ENCODE assay signal across 26 cellular contexts in genomic region chr17:78539771-78540170, GRCh38. TPM values are rescaled to one million over a fixed set of nuclear protein-coding genes. Genes with fewer than 3 reads are reported as not detected.
A peak's percentile ranks its signal among the peaks of the same experiment; 100 is the strongest.
DNase-seq lines count a peak whose midpoint lies in the region; ATAC-seq, FAIRE-seq and TF ChIP-seq lines count a peak whose summit lies in the region.
"Had no signal": no experiment of that assay in that cellular context is flagged by ENCODE, and none has a peak within 500 bp of the region (broad histone marks: within the 10 kb centered on the region; RNA-seq: fewer than 3 reads in every experiment).

No MANE protein-coding gene starts in this region.

- no peak overlapping the region for H3K18ac ChIP-seq in trophoblast cell (ENCODE audit: low read length)

- no peak overlapping the region for H2AK5ac ChIP-seq in trophoblast cell (ENCODE audit: low read length)

- no peak overlapping the region for H2AFZ ChIP-seq in trophoblast cell (ENCODE audit: insufficient read depth, low read length, poor library complexity)
- H2AFZ ChIP-seq: GM23338 had no signal

- H3K4me1 Mint-ChIP-seq in chondrocyte (ENCODE audit: low read depth) = peaks cover 20% of the 10 kb centered on the region
- peaks cover 18% of the 10 kb centered on the region for H3K4me1 Mint-ChIP-seq in stimulated activated effector memory CD8-positive, alpha-beta T cell treated with anti-CD3 and anti-CD28 coated beads, Interleukin-12 subunit alpha, Interleukin-12 subunit beta, amount 100 ng/mL, for 72 hours
- H3K4me1 Mint-ChIP-seq: GM23338 had no signal

- no peak overlapping the region for H3K4me2 ChIP-seq in trophoblast cell (ENCODE audit: low read length)
- H3K4me2 ChIP-seq: GM23338 had no signal

- H4K12ac ChIP-seq in trophoblast cell (ENCODE audit: low read depth, low read length) = no peak overlapping the region

- H3K79me1 ChIP-seq in trophoblast cell (ENCODE audit: low read length) = no peaks in the 10 kb centered on the region

- TF ChIP-seq CTCF in chondrocyte (IDR thresholded peaks at IDR 0.05) (no peak), kidney (IDR thresholded peaks at IDR 0.05; ENCODE audit: borderline replicate concordance, extremely low read depth, insufficient read depth) (no peak)

- WGBS in trophoblast cell (ENCODE audit: extremely low coverage, insufficient coverage, insufficient read length) = no CpG with 5 or more reads among the region's 12 CpGs

- H3K9ac ChIP-seq in kidney (ENCODE audit: low read length in 2 of 2) = no peak overlapping the region
- no peak overlapping the region for H3K9ac ChIP-seq in trophoblast cell (ENCODE audit: low read length)

- ATAC-seq in stimulated activated effector memory CD8-positive, alpha-beta T cell treated with anti-CD3 and anti-CD28 coated beads, Interleukin-12 subunit alpha, Interleukin-12 subunit beta, amount 100 ng/mL, for 72 hours = no peak
- no peak for ATAC-seq in left colon
- ATAC-seq: GM23338, HCT116 had no signal

- no peaks in the 10 kb centered on the region for H3K27me3 Mint-ChIP-seq in chondrocyte (ENCODE audit: low read depth)

- no peaks in the 10 kb centered on the region for H3K9me3 Mint-ChIP-seq in chondrocyte (ENCODE audit: low read depth)
- H3K9me3 Mint-ChIP-seq in stimulated activated effector memory CD8-positive, alpha-beta T cell treated with anti-CD3 and anti-CD28 coated beads, Interleukin-12 subunit alpha, Interleukin-12 subunit beta, amount 100 ng/mL, for 72 hours = no peaks in the 10 kb centered on the region
- H3K9me3 Mint-ChIP-seq: CD8-positive, alpha-beta memory T cell; GM23338; HFFc6 had no signal

- no peak overlapping the region for H3K14ac ChIP-seq in trophoblast cell (ENCODE audit: low read length)

- no peak overlapping the region for H4K91ac ChIP-seq in trophoblast cell (ENCODE audit: low read depth, low read length)

- no peak for FAIRE-seq in kidney (lab: Jason Lieb, UNC)
- FAIRE-seq: A204.1, D721Med, G401.6, GM12891, GM19239, H54 had no signal

- H4K8ac ChIP-seq in trophoblast cell (ENCODE audit: low read depth, low read length) = no peak overlapping the region

- H3K4me1 ChIP-seq in kidney (ENCODE audit: control insufficient read depth in 1 of 2, insufficient read depth in 1 of 2, low read depth in 1 of 2, low read length in 2 of 2) (no peaks in the 10 kb centered on the region), trophoblast cell (ENCODE audit: control insufficient read depth in 1 of 2, insufficient read depth in 2 of 2, low read length in 2 of 2) (no peaks in the 10 kb centered on the region)
- H3K4me1 ChIP-seq: BE2C had no signal

- H3K23ac ChIP-seq in trophoblast cell (ENCODE audit: low read length) = no peak overlapping the region

- H3K4ac ChIP-seq in trophoblast cell (ENCODE audit: low read depth, low read length) = no peak overlapping the region

- no peak overlapping the region for H3K27ac Mint-ChIP-seq in chondrocyte (ENCODE audit: unreplicated experiment)
- H3K27ac Mint-ChIP-seq in stimulated activated effector memory CD8-positive, alpha-beta T cell treated with anti-CD3 and anti-CD28 coated beads, Interleukin-12 subunit alpha, Interleukin-12 subunit beta, amount 100 ng/mL, for 72 hours = peak overlapping the region; percentile 52
- H3K27ac Mint-ChIP-seq: CD4-positive, CD25-positive, alpha-beta regulatory T cell; GM23338; HFFc6 had no signal

- DNase-seq in chondrocyte (ENCODE audit: low spot score) (peak; percentile 64), kidney (peak; percentile 32), trophoblast cell (no peak), globus pallidus (ENCODE audit: low spot score) (no peak), H7 (no peak), left colon (no peak), cortex of kidney (lab: John Stamatoyannopoulos, UW) (no peak)
- DNase-seq in stimulated activated effector memory CD8-positive, alpha-beta T cell treated with anti-CD3 and anti-CD28 coated beads, Interleukin-12 subunit alpha, Interleukin-12 subunit beta, amount 100 ng/mL, for 72 hours (ENCODE audit: low spot score in 2 of 2) = no peak
- DNase-seq: ACHN; BE2C; C1 segment of cervical spinal cord; CD4-positive, CD25-positive, alpha-beta regulatory T cell; CD8-positive, alpha-beta memory T cell; COR-L47; HFFc6; IMR-90 had no signal

- H3K9me3 ChIP-seq in kidney (ENCODE audit: control insufficient read depth in 1 of 2, low read length in 2 of 2) (no peaks in the 10 kb centered on the region), trophoblast cell (ENCODE audit: insufficient read depth, low read depth, low read length) (peaks cover 2% of the 10 kb centered on the region)
- H3K9me3 ChIP-seq: BE2C had no signal

- H2BK120ac ChIP-seq in trophoblast cell (ENCODE audit: insufficient read depth, low read length, poor library complexity) = no peak overlapping the region

- H3K4me3 Mint-ChIP-seq in chondrocyte (ENCODE audit: unreplicated experiment) = no peak overlapping the region
- no peak overlapping the region for H3K4me3 Mint-ChIP-seq in stimulated activated effector memory CD8-positive, alpha-beta T cell treated with anti-CD3 and anti-CD28 coated beads, Interleukin-12 subunit alpha, Interleukin-12 subunit beta, amount 100 ng/mL, for 72 hours
- H3K4me3 Mint-ChIP-seq: CD4-positive, CD25-positive, alpha-beta regulatory T cell; CD8-positive, alpha-beta memory T cell; GM23338; HFFc6 had no signal

- no peak overlapping the region for H2BK12ac ChIP-seq in trophoblast cell (ENCODE audit: low read length)

- H3K27ac ChIP-seq in kidney (ENCODE audit: low read depth in 2 of 2, low read length in 2 of 2) = no peak overlapping the region
- no peak overlapping the region for H3K27ac ChIP-seq in trophoblast cell (ENCODE audit: low read depth, low read length)
- H3K27ac ChIP-seq: HL-60 had no signal

- intact Hi-C loops in kidney (cut with DNase I) = no loop called here
- intact Hi-C loops in left colon (cut with DNase I, micrococcal nuclease) = no loop called here

- H3K27me3 ChIP-seq in trophoblast cell (ENCODE audit: insufficient read depth, low read length) (no peaks in the 10 kb centered on the region), H7 (ENCODE audit: control insufficient read depth, insufficient read depth, low read length) (no peaks in the 10 kb centered on the region)
- H3K27me3 ChIP-seq: BE2C had no signal

- H3K79me2 ChIP-seq in trophoblast cell (ENCODE audit: control insufficient read depth, insufficient read depth, low read length, poor library complexity) = no peaks in the 10 kb centered on the region

- H3K36me3 ChIP-seq in kidney (ENCODE audit: control insufficient read depth in 1 of 2, insufficient read depth in 2 of 2, low read length in 2 of 2) = no peaks in the 10 kb centered on the region
- H3K36me3 ChIP-seq in trophoblast cell (ENCODE audit: control insufficient read depth in 1 of 2, insufficient read depth in 2 of 2, low read length in 2 of 2) = no peaks in the 10 kb centered on the region
- no peaks in the 10 kb centered on the region for H3K36me3 ChIP-seq in H7 (replicated peaks; ENCODE audit: control insufficient read depth, insufficient read depth, low read length)
- H3K36me3 ChIP-seq: BE2C had no signal

- H2BK5ac ChIP-seq in trophoblast cell (ENCODE audit: low read depth, low read length, poor library complexity) = no peak overlapping the region

- no peaks in the 10 kb centered on the region for H3K36me3 Mint-ChIP-seq in chondrocyte (ENCODE audit: low read depth)
- peaks cover 5% of the 10 kb centered on the region for H3K36me3 Mint-ChIP-seq in stimulated activated effector memory CD8-positive, alpha-beta T cell treated with anti-CD3 and anti-CD28 coated beads, Interleukin-12 subunit alpha, Interleukin-12 subunit beta, amount 100 ng/mL, for 72 hours
- H3K36me3 Mint-ChIP-seq: CD4-positive, CD25-positive, alpha-beta regulatory T cell; CD8-positive, alpha-beta memory T cell had no signal

- H3K4me3 ChIP-seq in kidney (ENCODE audit: low read length in 2 of 2) (no peak overlapping the region), trophoblast cell (ENCODE audit: low read depth, low read length) (peak overlapping the region; percentile 18), H7 (ENCODE audit: insufficient read depth, low read depth, low read length) (no peak overlapping the region)
- H3K4me3 ChIP-seq: GM23338 had no signal

RNA-seq across cellular contexts. Expression of gene DNAH17, which starts 37.4 kb away (rescaled TPM):
- total RNA-seq in chondrocyte = 0.26 to 0.42 TPM (median 0.34 TPM) in 3 replicates
- 0.09 TPM for total RNA-seq in kidney
- polyA plus RNA-seq in kidney (ENCODE audit: insufficient read depth, low read depth, low replicate concordance) = 0.17 TPM
- 0.31 and 0.32 TPM in 2 replicates for polyA plus RNA-seq in trophoblast cell (2013)
- total RNA-seq in H7 (2014; rRNA removed; shearing (Covaris generic)) = 0.59 and 0.87 TPM in 2 replicates
- not detected for total RNA-seq in left colon
- total RNA-seq: HFFc6, HT1080, IMR-90 had no signal
- polyA plus RNA-seq: CD8-positive, alpha-beta memory T cell; IMR-90 had no signal

Comparison
In these comparisons a context has a peak if more than half of its experiments do, and no peak if none do; other contexts are left out.
1. DNase-seq: peak in chondrocyte (single experiment) and kidney (single experiment); none in trophoblast cell (0 of 2), stimulated activated effector memory CD8-positive, alpha-beta T cell treated with anti-CD3 and anti-CD28 coated beads, Interleukin-12 subunit alpha, Interleukin-12 subunit beta, amount 100 ng/mL, for 72 hours (0 of 2), globus pallidus (single experiment), H7 (single experiment), left colon (0 of 2) and cortex of kidney (single experiment).